ENCODE assay signal across 1 cellular context in genomic region chr15:44662478-44663409, GRCh38.
TF ChIP-seq lines count a peak whose summit lies in the region.

No MANE protein-coding gene starts in this region.

TF ChIP-seq in neural cell, 6 proteins besides CTCF, POLR2A, EP300 and RAD21 (continued from another document):
- TF ChIP-seq REST (IDR thresholded peaks at IDR 0.05; ENCODE audit: borderline replicate concordance) (no peak), MXI1 (conservative IDR thresholded peaks at IDR 0.05; ENCODE audit: poor library complexity, severe bottlenecking) (no peak), TAF1 (IDR thresholded peaks at IDR 0.05; ENCODE audit: low read depth) (no peak)
